ENCODE assay signal across 8 cellular contexts in genomic region chr1:243807346-243807745, GRCh38. TPM values are rescaled to one million over a fixed set of nuclear protein-coding genes. Genes with fewer than 3 reads are reported as not detected.
DNase-seq lines count a peak whose midpoint lies in the region; ATAC-seq, FAIRE-seq and TF ChIP-seq lines count a peak whose summit lies in the region.
"Not testable (repeated sequence)": the region's sequence is repeated elsewhere in the genome, so short reads cannot be mapped to it uniquely, and the experiment has no call there.

No MANE protein-coding gene starts in this region.

- not testable (repeated sequence) for H3K4me1 ChIP-seq in kidney (ENCODE audit: control insufficient read depth in 1 of 2, insufficient read depth in 1 of 2, low read depth in 1 of 2, low read length in 2 of 2)

- DNase-seq in CD4-positive, alpha-beta T cell, result peak in 8 of 10 experiments; percentile 5 to 56 (median 28)
- peak; percentile 15 for DNase-seq in activated CD4-positive, alpha-beta T cell treated with anti-CD3 and anti-CD28 coated beads, Interleukin-2, amount 10 ng/mL, durations not matched to agents 7 days and 5 days
- not testable (repeated sequence) for DNase-seq in activated T-cell treated with anti-CD3 and anti-CD28 coated beads, Interleukin-2, amount 50 U/mL, for 4 hours; stimulated activated naive CD8-positive, alpha-beta T cell treated with anti-CD3 and anti-CD28 coated beads, Interleukin-15, amount 100 ng/mL, for 72 hours
- DNase-seq in activated gamma-delta T cell treated with Interleukin-2 at 50 U/mL for 16 hours (peak; percentile 16), kidney (peak; percentile 37)
- peak; percentile 28 for DNase-seq in central memory CD4-positive, alpha-beta T cell

- not testable (repeated sequence) for TF ChIP-seq CTCF in CD4-positive, alpha-beta T cell (IDR thresholded peaks at IDR 0.05); kidney (IDR thresholded peaks at IDR 0.05; ENCODE audit: borderline replicate concordance, extremely low read depth, insufficient read depth)

- intact Hi-C loops in CD4-positive, alpha-beta T cell (cut with DNase I, micrococcal nuclease), result loop anchor here (5.0 kb wide), 1 partner anchor 40 kb away; no protein-coding TSS in a partner anchor
- intact Hi-C loops in kidney (cut with DNase I), result not testable (repeated sequence)

- H3K27ac Mint-ChIP-seq in CD4-positive, alpha-beta T cell, result peak overlapping the region; percentile 79
- H3K27ac Mint-ChIP-seq in activated CD4-positive, alpha-beta T cell treated with anti-CD3 and anti-CD28 coated beads, Interleukin-2, amount 10 ng/mL, durations not matched to agents 7 days and 5 days, result peak overlapping the region; percentile 73
- H3K27ac Mint-ChIP-seq in stimulated activated naive CD8-positive, alpha-beta T cell treated with anti-CD3 and anti-CD28 coated beads, Interleukin-15, amount 100 ng/mL, for 72 hours, result not testable (repeated sequence)

- not testable (repeated sequence) for H3K9me3 Mint-ChIP-seq in CD4-positive, alpha-beta T cell
- peaks cover 16% of the 10 kb centered on the region for H3K9me3 Mint-ChIP-seq in activated CD4-positive, alpha-beta T cell treated with anti-CD3 and anti-CD28 coated beads, Interleukin-2, amount 10 ng/mL, durations not matched to agents 7 days and 5 days
- peaks cover 11% of the 10 kb centered on the region for H3K9me3 Mint-ChIP-seq in activated T-cell treated with anti-CD3 and anti-CD28 coated beads, Interleukin-2, amount 50 U/mL, for 4 hours
- H3K9me3 Mint-ChIP-seq in stimulated activated naive CD8-positive, alpha-beta T cell treated with anti-CD3 and anti-CD28 coated beads, Interleukin-15, amount 100 ng/mL, for 72 hours, result peaks cover 7 to 19% of the 10 kb centered on the region in 2 donors

- H3K36me3 Mint-ChIP-seq in CD4-positive, alpha-beta T cell (ENCODE audit: low read depth), result peaks cover 68% of the 10 kb centered on the region
- H3K36me3 Mint-ChIP-seq in activated CD4-positive, alpha-beta T cell treated with anti-CD3 and anti-CD28 coated beads, Interleukin-2, amount 10 ng/mL, durations not matched to agents 7 days and 5 days (ENCODE audit: low read depth), result peaks cover 50% of the 10 kb centered on the region
- peaks cover 31% of the 10 kb centered on the region for H3K36me3 Mint-ChIP-seq in activated T-cell treated with anti-CD3 and anti-CD28 coated beads, Interleukin-2, amount 50 U/mL, for 4 hours (ENCODE audit: insufficient read depth)

- POLR2A ChIA-PET in CD4-positive, alpha-beta T cell (lab: Charles Lee), result interaction anchor here (1.2 kb wide), 1 partner anchor 240 kb away, joined by 3 read pairs; no protein-coding TSS in a partner anchor
- POLR2A ChIA-PET in activated CD4-positive, alpha-beta T cell treated with anti-CD3 and anti-CD28 coated beads, Interleukin-2, amount 10 ng/mL, durations not matched to agents 7 days and 5 days (lab: Charles Lee), result not testable (repeated sequence)

- not testable (repeated sequence) for H3K27me3 ChIP-seq in CD4-positive, alpha-beta T cell (ENCODE audit: control insufficient read depth, insufficient read depth, low read length)

- H3K27ac ChIP-seq in CD4-positive, alpha-beta T cell (ENCODE audit: low read depth, low read length); kidney (ENCODE audit: low read depth in 2 of 2, low read length in 2 of 2): not testable (repeated sequence)
- H3K27ac ChIP-seq in KOPT-K1 (ENCODE audit: low read depth, low read length, poor library complexity, severe bottlenecking), result peak overlapping the region; percentile 46

- not testable (repeated sequence) for ATAC-seq in CD4-positive, alpha-beta T cell (ENCODE audit: poor library complexity); activated T-cell treated with anti-CD3 and anti-CD28 coated beads, Interleukin-2, amount 50 U/mL, for 4 hours; stimulated activated naive CD8-positive, alpha-beta T cell treated with anti-CD3 and anti-CD28 coated beads, Interleukin-15, amount 100 ng/mL, for 72 hours

- H3K27me3 Mint-ChIP-seq in CD4-positive, alpha-beta T cell; activated CD4-positive, alpha-beta T cell treated with anti-CD3 and anti-CD28 coated beads, Interleukin-2, amount 10 ng/mL, durations not matched to agents 7 days and 5 days; activated T-cell treated with anti-CD3 and anti-CD28 coated beads, Interleukin-2, amount 50 U/mL, for 4 hours (ENCODE audit: low read depth); stimulated activated naive CD8-positive, alpha-beta T cell treated with anti-CD3 and anti-CD28 coated beads, Interleukin-15, amount 100 ng/mL, for 72 hours: not testable (repeated sequence)

- H3K4me1 Mint-ChIP-seq in CD4-positive, alpha-beta T cell (ENCODE audit: low read depth), result peaks cover 77% of the 10 kb centered on the region
- H3K4me1 Mint-ChIP-seq in activated CD4-positive, alpha-beta T cell treated with anti-CD3 and anti-CD28 coated beads, Interleukin-2, amount 10 ng/mL, durations not matched to agents 7 days and 5 days, result peaks cover 45% of the 10 kb centered on the region
- H3K4me1 Mint-ChIP-seq in activated T-cell treated with anti-CD3 and anti-CD28 coated beads, Interleukin-2, amount 50 U/mL, for 4 hours (ENCODE audit: low read depth), result peaks cover 78% of the 10 kb centered on the region
- peaks cover 65% of the 10 kb centered on the region for H3K4me1 Mint-ChIP-seq in stimulated activated naive CD8-positive, alpha-beta T cell treated with anti-CD3 and anti-CD28 coated beads, Interleukin-15, amount 100 ng/mL, for 72 hours

- not testable (repeated sequence) for H3K9me3 ChIP-seq in CD4-positive, alpha-beta T cell (ENCODE audit: control insufficient read depth, low read length); KOPT-K1 (ENCODE audit: insufficient read depth, low read length, poor library complexity, severe bottlenecking); kidney (ENCODE audit: control insufficient read depth in 1 of 2, low read length in 2 of 2)

- not testable (repeated sequence) for H3K4me3 ChIP-seq in kidney (ENCODE audit: low read length in 2 of 2)

- H3K4me3 Mint-ChIP-seq in CD4-positive, alpha-beta T cell, result peak overlapping the region; percentile 12
- not testable (repeated sequence) for H3K4me3 Mint-ChIP-seq in activated CD4-positive, alpha-beta T cell treated with anti-CD3 and anti-CD28 coated beads, Interleukin-2, amount 10 ng/mL, durations not matched to agents 7 days and 5 days
- peak overlapping the region; percentile 33 for H3K4me3 Mint-ChIP-seq in activated T-cell treated with anti-CD3 and anti-CD28 coated beads, Interleukin-2, amount 50 U/mL, for 4 hours
- H3K4me3 Mint-ChIP-seq in stimulated activated naive CD8-positive, alpha-beta T cell treated with anti-CD3 and anti-CD28 coated beads, Interleukin-15, amount 100 ng/mL, for 72 hours, result peak overlapping the region; percentile 14 to 17

- not testable (repeated sequence) for H3K9ac ChIP-seq in kidney (ENCODE audit: low read length in 2 of 2)

- CTCF ChIA-PET in CD4-positive, alpha-beta T cell (lab: Charles Lee); activated CD4-positive, alpha-beta T cell treated with anti-CD3 and anti-CD28 coated beads, Interleukin-2, amount 10 ng/mL, durations not matched to agents 7 days and 5 days (lab: Charles Lee): not testable (repeated sequence)

- H3K36me3 ChIP-seq in KOPT-K1 (ENCODE audit: insufficient read depth, low read length); kidney (ENCODE audit: control insufficient read depth in 1 of 2, insufficient read depth in 2 of 2, low read length in 2 of 2): not testable (repeated sequence)

- FAIRE-seq in kidney (lab: Jason Lieb, UNC), result not testable (repeated sequence)

RNA-seq across cellular contexts. Expression of gene AKT3, which starts 42.7 kb away (rescaled TPM):
- 10 to 100 TPM; 80.4 to 88.5 TPM for total RNA-seq in CD4-positive, alpha-beta T cell
- total RNA-seq in activated CD4-positive, alpha-beta T cell treated with anti-CD3 and anti-CD28 coated beads, Interleukin-2, amount 10 ng/mL, durations not matched to agents 7 days and 5 days, result 10 to 100 TPM; 28.3 to 31.5 TPM
- 10 to 100 TPM; 17.9 to 19.1 (median 18.3) TPM for total RNA-seq in activated T-cell treated with anti-CD3 and anti-CD28 coated beads, Interleukin-2, amount 50 U/mL, for 4 hours
- total RNA-seq in kidney, result 81.6 TPM
- 9.5 TPM for polyA plus RNA-seq in kidney (ENCODE audit: insufficient read depth, low read depth, low replicate concordance)
